Comparison of ENCODE assay signal across 8 cellular contexts in the genomic region with DNA sequence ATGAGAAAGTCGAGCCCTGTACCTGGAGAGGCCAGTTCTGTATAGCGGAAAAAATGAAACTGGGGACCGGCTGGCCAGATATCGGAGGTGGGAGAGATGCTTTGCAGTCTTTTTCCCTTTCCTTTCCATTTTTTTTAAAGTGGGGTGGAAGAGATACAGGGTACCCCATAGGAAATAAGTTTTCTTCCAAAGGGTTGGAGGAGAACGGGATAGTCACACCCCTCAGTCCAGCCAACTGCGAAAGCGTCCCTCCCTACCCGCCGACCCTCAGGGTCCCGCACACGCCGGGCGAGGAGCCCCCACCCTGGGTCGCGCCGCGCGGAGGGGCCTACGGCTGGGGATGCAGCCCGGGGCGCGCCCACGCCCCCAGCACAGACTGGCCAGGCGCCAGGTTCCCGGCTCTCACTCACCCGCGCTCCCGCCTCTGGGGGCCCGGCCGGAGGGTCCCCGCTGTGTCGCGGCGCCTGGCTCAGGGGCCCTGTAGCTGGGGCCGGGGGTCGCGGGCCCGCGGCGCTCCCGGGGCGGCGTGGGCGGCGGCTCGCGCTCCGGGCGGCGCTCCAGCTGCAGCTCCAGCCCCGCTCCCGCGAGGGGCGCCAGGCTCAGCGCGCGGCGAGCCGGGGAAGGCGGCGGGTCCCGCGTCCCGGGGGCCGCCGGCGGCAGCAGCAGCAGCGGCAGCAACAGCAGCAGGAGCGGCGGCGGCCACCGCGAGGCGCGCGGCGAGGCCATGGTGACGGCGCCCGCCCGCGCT. TPM values are rescaled to one million over a fixed set of nuclear protein-coding genes. Genes with fewer than 3 reads are reported as not detected.
DNase-seq lines count a peak whose midpoint lies in the region; ATAC-seq and TF ChIP-seq lines count a peak whose summit lies in the region.

No MANE protein-coding gene starts in this region.

- H2AFZ ChIP-seq in OCI-LY1 (ENCODE audit: low read length): no peak overlapping the region

- H3K27me3 Mint-ChIP-seq in brain: peaks cover 5% of the 10 kb centered on the region

- H3K4me2 ChIP-seq in OCI-LY1 (ENCODE audit: low read length): peak overlapping the region; percentile 58

- peaks cover 60% of the 10 kb centered on the region for H3K4me1 Mint-ChIP-seq in brain

- no peak for DNase-seq in left lung
- DNase-seq in UCSD-AML1 (lab: John Stamatoyannopoulos, UW; ENCODE audit: unreplicated experiment): no peak
- no peak for DNase-seq in SK-N-DZ (ENCODE audit: low spot score)

- peak overlapping the region; percentile 85 to 97 (median 92) for H3K4me3 Mint-ChIP-seq in brain

- H3F3A ChIP-seq in OCI-LY1 (ENCODE audit: insufficient read depth, low read length): no peaks in the 10 kb centered on the region

- TF ChIP-seq CTCF in OCI-LY1 (IDR thresholded peaks at IDR 0.05; ENCODE audit: low read length): no peak
- no peak for TF ChIP-seq CTCF in brain (conservative IDR thresholded peaks at IDR 0.05)
- no peak for TF ChIP-seq CTCF in left lung (IDR thresholded peaks at IDR 0.05)

- H3K9ac ChIP-seq in OCI-LY1 (ENCODE audit: low read length): no peak overlapping the region
- peak overlapping the region; percentile 52 to 87 for H3K9ac ChIP-seq in stomach smooth muscle (ENCODE audit: low read length in 2 of 2)

- ATAC-seq in GM18511 (IDR thresholded peaks at IDR 0.05; ENCODE audit: unreplicated experiment) (peak; percentile 30), HG02571 (IDR thresholded peaks at IDR 0.05; ENCODE audit: unreplicated experiment) (peak; percentile 22), left lung (no peak)

- H4K20me1 ChIP-seq in OCI-LY1 (ENCODE audit: insufficient read depth, low read length): no peaks in the 10 kb centered on the region

- H3K27ac Mint-ChIP-seq in brain: peak overlapping the region; percentile 82 to 97 (median 92)

- intact Hi-C loops in left lung (cut with DNase I): no loop called here

- H3K36me3 ChIP-seq in OCI-LY1 (ENCODE audit: insufficient read depth, low read length) (no peaks in the 10 kb centered on the region), left lung (no peaks in the 10 kb centered on the region), stomach smooth muscle (ENCODE audit: control insufficient read depth in 2 of 2, insufficient read depth in 2 of 2, low read length in 2 of 2) (no peaks in the 10 kb centered on the region)

- H3K4me1 ChIP-seq in OCI-LY1 (ENCODE audit: insufficient read depth, low read length, severe bottlenecking): peaks cover 16% of the 10 kb centered on the region
- H3K4me1 ChIP-seq in left lung: peaks cover 39 to 63% of the 10 kb centered on the region in 2 donors
- H3K4me1 ChIP-seq in stomach smooth muscle (ENCODE audit: control insufficient read depth, insufficient read depth, low read length): peaks cover 51% of the 10 kb centered on the region

- no peaks in the 10 kb centered on the region for H3K9me3 ChIP-seq in OCI-LY1 (ENCODE audit: low read length)
- H3K9me3 ChIP-seq in left lung: no peaks in the 10 kb centered on the region
- no peaks in the 10 kb centered on the region for H3K9me3 ChIP-seq in stomach smooth muscle (ENCODE audit: control insufficient read depth in 2 of 2, low read length in 2 of 2)

- H3K27me3 ChIP-seq in OCI-LY1 (ENCODE audit: insufficient read depth, low read length) (peaks cover 11% of the 10 kb centered on the region; the same call in 1 of the 2 replicates), left lung (peaks cover 0 to 32% of the 10 kb centered on the region in 2 donors), stomach smooth muscle (ENCODE audit: control insufficient read depth in 1 of 2, insufficient read depth in 2 of 2, low read length in 2 of 2) (no peaks in the 10 kb centered on the region)

- no peaks in the 10 kb centered on the region for H3K36me3 Mint-ChIP-seq in brain

- no peaks in the 10 kb centered on the region for H3K79me2 ChIP-seq in OCI-LY1 (ENCODE audit: insufficient read depth, low read length)

- H3K4me3 ChIP-seq in OCI-LY1 (ENCODE audit: low read depth, low read length, poor library complexity, severe bottlenecking): peak overlapping the region; percentile 44
- H3K4me3 ChIP-seq in left lung: peak overlapping the region; percentile 69 to 71
- H3K4me3 ChIP-seq in stomach smooth muscle (ENCODE audit: low read length in 2 of 2): peak overlapping the region; percentile 83 to 89

- H3K9me3 Mint-ChIP-seq in brain: peaks cover 0 to 4% (median 0%) of the 10 kb centered on the region in 5 experiments

- H3K9me2 ChIP-seq in OCI-LY1 (ENCODE audit: low read depth, low read length): no peaks in the 10 kb centered on the region

- no peak overlapping the region for H3K27ac ChIP-seq in OCI-LY1 (ENCODE audit: low read depth, low read length, poor library complexity, severe bottlenecking)
- peak overlapping the region; percentile 80 to 87 for H3K27ac ChIP-seq in left lung
- peak overlapping the region; percentile 85 for H3K27ac ChIP-seq in stomach smooth muscle (ENCODE audit: low read length)

RNA-seq across cellular contexts. Expression of a gene that starts 0.5 kb away (rescaled TPM):
- 13.9 TPM for polyA plus RNA-seq in brain (ENCODE audit: insufficient read depth, low read depth, low replicate concordance)
- total RNA-seq in left lung: 100 to 1,000 TPM; 107 to 132 TPM
- 2.4 and 8.2 TPM in 2 replicates for polyA plus RNA-seq in SK-N-DZ (2014; cell fraction: cytosol; rRNA removed)
- polyA plus RNA-seq in SK-N-DZ (2014; cell fraction: nucleus; rRNA removed): 1.9 and 3.7 TPM in 2 replicates
